1 cellular context compared by ENCODE assay signal in genomic region chr6:108165714-108166663, GRCh38.
TF ChIP-seq lines count a peak whose summit lies in the region.

TSS of gene NR2E1 (plus strand) at chr6:108166022. CDS start at chr6:108166766, 744 bp downstream.

TF ChIP-seq in HEK293, 187 proteins besides CTCF, POLR2A, EP300 and RAD21 (continued from another document and continues in another):
- no peak for TF ChIP-seq ZNF830 (tag by site-specific recombination; IDR thresholded peaks at IDR 0.05; ENCODE audit: low read depth)
- TF ChIP-seq ZBTB44 (tag by site-specific recombination; IDR thresholded peaks at IDR 0.05): no peak
- TF ChIP-seq IKZF3 (tag by site-specific recombination; IDR thresholded peaks at IDR 0.05): peak; percentile 81
- no peak for TF ChIP-seq ZNF585B (tag by site-specific recombination; IDR thresholded peaks at IDR 0.05)
- TF ChIP-seq ZNF121 (tag by site-specific recombination; IDR thresholded peaks at IDR 0.05): no peak
- TF ChIP-seq ZBTB48 (tag by site-specific recombination; IDR thresholded peaks at IDR 0.05): 0 out of 2 replicates have a peak, but pooled peaks have one; percentile 25
- TF ChIP-seq ZNF621 (tag by site-specific recombination; IDR thresholded peaks at IDR 0.05): no peak
- TF ChIP-seq WT1 (tag by site-specific recombination; IDR thresholded peaks at IDR 0.05): peak; percentile 77
- no peak for TF ChIP-seq ZNF670 (tag by site-specific recombination; IDR thresholded peaks at IDR 0.05; ENCODE audit: low read depth)
- TF ChIP-seq, protein P1, sequence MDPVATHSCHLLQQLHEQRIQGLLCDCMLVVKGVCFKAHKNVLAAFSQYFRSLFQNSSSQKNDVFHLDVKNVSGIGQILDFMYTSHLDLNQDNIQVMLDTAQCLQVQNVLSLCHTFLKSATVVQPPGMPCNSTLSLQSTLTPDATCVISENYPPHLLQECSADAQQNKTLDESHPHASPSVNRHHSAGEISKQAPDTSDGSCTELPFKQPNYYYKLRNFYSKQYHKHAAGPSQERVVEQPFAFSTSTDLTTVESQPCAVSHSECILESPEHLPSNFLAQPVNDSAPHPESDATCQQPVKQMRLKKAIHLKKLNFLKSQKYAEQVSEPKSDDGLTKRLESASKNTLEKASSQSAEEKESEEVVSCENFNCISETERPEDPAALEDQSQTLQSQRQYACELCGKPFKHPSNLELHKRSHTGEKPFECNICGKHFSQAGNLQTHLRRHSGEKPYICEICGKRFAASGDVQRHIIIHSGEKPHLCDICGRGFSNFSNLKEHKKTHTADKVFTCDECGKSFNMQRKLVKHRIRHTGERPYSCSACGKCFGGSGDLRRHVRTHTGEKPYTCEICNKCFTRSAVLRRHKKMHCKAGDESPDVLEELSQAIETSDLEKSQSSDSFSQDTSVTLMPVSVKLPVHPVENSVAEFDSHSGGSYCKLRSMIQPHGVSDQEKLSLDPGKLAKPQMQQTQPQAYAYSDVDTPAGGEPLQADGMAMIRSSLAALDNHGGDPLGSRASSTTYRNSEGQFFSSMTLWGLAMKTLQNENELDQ (tag by site-specific recombination; IDR thresholded peaks at IDR 0.05; ENCODE audit: low read depth): no peak
- TF ChIP-seq ZNF146 (tag by site-specific recombination; IDR thresholded peaks at IDR 0.05): no peak
- TF ChIP-seq ZNF366 (tag by site-specific recombination; conservative IDR thresholded peaks at IDR 0.05): peak; percentile 92
- TF ChIP-seq KLF16 (tag by site-specific recombination; IDR thresholded peaks at IDR 0.05): peak; percentile 46; the same call in 1 of the 2 replicates
- no peak for TF ChIP-seq ZNF223 (tag by site-specific recombination; IDR thresholded peaks at IDR 0.05)
- peak; percentile 22; the same call in 1 of the 2 replicates for TF ChIP-seq KLF1 (tag by site-specific recombination; IDR thresholded peaks at IDR 0.05)
- TF ChIP-seq, protein P2, sequence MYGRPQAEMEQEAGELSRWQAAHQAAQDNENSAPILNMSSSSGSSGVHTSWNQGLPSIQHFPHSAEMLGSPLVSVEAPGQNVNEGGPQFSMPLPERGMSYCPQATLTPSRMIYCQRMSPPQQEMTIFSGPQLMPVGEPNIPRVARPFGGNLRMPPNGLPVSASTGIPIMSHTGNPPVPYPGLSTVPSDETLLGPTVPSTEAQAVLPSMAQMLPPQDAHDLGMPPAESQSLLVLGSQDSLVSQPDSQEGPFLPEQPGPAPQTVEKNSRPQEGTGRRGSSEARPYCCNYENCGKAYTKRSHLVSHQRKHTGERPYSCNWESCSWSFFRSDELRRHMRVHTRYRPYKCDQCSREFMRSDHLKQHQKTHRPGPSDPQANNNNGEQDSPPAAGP (tag by site-specific recombination; IDR thresholded peaks at IDR 0.05): no peak
- TF ChIP-seq, protein P3, sequence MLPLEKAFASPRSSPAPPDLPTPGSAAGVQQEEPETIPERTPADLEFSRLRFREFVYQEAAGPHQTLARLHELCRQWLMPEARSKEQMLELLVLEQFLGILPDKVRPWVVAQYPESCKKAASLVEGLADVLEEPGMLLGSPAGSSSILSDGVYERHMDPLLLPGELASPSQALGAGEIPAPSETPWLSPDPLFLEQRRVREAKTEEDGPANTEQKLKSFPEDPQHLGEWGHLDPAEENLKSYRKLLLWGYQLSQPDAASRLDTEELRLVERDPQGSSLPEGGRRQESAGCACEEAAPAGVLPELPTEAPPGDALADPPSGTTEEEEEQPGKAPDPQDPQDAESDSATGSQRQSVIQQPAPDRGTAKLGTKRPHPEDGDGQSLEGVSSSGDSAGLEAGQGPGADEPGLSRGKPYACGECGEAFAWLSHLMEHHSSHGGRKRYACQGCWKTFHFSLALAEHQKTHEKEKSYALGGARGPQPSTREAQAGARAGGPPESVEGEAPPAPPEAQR (tag by site-specific recombination; IDR thresholded peaks at IDR 0.05): no peak
- 0 out of 2 replicates have a peak, but pooled peaks have one; percentile 64 for TF ChIP-seq ZFP37 (tag by site-specific recombination; IDR thresholded peaks at IDR 0.05)
- TF ChIP-seq GFI1B (tag by site-specific recombination; IDR thresholded peaks at IDR 0.05): no peak
- TF ChIP-seq ZNF211 (tag by site-specific recombination; IDR thresholded peaks at IDR 0.05; ENCODE audit: low read depth): no peak
- peak; percentile 86 for TF ChIP-seq ZNF76 (tag by site-specific recombination; IDR thresholded peaks at IDR 0.05; ENCODE audit: borderline replicate concordance, low read depth)
- no peak for TF ChIP-seq TCF7L2 (IDR thresholded peaks at IDR 0.05; ENCODE audit: borderline replicate concordance, low read depth, low read length)
- TF ChIP-seq, protein P4, sequence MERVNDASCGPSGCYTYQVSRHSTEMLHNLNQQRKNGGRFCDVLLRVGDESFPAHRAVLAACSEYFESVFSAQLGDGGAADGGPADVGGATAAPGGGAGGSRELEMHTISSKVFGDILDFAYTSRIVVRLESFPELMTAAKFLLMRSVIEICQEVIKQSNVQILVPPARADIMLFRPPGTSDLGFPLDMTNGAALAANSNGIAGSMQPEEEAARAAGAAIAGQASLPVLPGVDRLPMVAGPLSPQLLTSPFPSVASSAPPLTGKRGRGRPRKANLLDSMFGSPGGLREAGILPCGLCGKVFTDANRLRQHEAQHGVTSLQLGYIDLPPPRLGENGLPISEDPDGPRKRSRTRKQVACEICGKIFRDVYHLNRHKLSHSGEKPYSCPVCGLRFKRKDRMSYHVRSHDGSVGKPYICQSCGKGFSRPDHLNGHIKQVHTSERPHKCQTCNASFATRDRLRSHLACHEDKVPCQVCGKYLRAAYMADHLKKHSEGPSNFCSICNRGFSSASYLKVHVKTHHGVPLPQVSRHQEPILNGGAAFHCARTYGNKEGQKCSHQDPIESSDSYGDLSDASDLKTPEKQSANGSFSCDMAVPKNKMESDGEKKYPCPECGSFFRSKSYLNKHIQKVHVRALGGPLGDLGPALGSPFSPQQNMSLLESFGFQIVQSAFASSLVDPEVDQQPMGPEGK (tag by site-specific recombination; IDR thresholded peaks at IDR 0.05): peak; percentile 95
- no peak for TF ChIP-seq ZNF433 (tag by site-specific recombination; IDR thresholded peaks at IDR 0.05; ENCODE audit: low read depth)
- no peak for TF ChIP-seq OVOL3 (tag by site-specific recombination; IDR thresholded peaks at IDR 0.05)
- TF ChIP-seq, protein P5, sequence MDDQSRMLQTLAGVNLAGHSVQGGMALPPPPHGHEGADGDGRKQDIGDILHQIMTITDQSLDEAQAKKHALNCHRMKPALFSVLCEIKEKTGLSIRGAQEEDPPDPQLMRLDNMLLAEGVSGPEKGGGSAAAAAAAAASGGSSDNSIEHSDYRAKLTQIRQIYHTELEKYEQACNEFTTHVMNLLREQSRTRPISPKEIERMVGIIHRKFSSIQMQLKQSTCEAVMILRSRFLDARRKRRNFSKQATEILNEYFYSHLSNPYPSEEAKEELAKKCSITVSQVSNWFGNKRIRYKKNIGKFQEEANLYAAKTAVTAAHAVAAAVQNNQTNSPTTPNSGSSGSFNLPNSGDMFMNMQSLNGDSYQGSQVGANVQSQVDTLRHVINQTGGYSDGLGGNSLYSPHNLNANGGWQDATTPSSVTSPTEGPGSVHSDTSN (CRISPR knock-in tag; IDR thresholded peaks at IDR 0.05): peak; percentile 63; the same call in 1 of the 2 replicates
- TF ChIP-seq ZNF354C (tag by site-specific recombination; IDR thresholded peaks at IDR 0.05; ENCODE audit: borderline replicate concordance, low read depth): no peak
- TF ChIP-seq, protein P6, sequence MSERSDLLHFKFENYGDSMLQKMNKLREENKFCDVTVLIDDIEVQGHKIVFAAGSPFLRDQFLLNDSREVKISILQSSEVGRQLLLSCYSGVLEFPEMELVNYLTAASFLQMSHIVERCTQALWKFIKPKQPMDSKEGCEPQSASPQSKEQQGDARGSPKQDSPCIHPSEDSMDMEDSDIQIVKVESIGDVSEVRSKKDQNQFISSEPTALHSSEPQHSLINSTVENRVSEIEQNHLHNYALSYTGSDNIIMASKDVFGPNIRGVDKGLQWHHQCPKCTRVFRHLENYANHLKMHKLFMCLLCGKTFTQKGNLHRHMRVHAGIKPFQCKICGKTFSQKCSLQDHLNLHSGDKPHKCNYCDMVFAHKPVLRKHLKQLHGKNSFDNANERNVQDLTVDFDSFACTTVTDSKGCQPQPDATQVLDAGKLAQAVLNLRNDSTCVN (tag by site-specific recombination; optimal IDR thresholded peaks at IDR 0.05): peak; percentile 26
- TF ChIP-seq ZNF341 (tag by site-specific recombination; IDR thresholded peaks at IDR 0.05; ENCODE audit: low read depth): peak; percentile 58
- TF ChIP-seq ZNF677 (tag by site-specific recombination; IDR thresholded peaks at IDR 0.05): no peak
- TF ChIP-seq ZNF692 (tag by site-specific recombination; IDR thresholded peaks at IDR 0.05): 0 out of 2 replicates have a peak, but pooled peaks have one; percentile 57
- TF ChIP-seq ZNF530 (tag by site-specific recombination; IDR thresholded peaks at IDR 0.05; ENCODE audit: low read depth): no peak
- TF ChIP-seq, protein P7, sequence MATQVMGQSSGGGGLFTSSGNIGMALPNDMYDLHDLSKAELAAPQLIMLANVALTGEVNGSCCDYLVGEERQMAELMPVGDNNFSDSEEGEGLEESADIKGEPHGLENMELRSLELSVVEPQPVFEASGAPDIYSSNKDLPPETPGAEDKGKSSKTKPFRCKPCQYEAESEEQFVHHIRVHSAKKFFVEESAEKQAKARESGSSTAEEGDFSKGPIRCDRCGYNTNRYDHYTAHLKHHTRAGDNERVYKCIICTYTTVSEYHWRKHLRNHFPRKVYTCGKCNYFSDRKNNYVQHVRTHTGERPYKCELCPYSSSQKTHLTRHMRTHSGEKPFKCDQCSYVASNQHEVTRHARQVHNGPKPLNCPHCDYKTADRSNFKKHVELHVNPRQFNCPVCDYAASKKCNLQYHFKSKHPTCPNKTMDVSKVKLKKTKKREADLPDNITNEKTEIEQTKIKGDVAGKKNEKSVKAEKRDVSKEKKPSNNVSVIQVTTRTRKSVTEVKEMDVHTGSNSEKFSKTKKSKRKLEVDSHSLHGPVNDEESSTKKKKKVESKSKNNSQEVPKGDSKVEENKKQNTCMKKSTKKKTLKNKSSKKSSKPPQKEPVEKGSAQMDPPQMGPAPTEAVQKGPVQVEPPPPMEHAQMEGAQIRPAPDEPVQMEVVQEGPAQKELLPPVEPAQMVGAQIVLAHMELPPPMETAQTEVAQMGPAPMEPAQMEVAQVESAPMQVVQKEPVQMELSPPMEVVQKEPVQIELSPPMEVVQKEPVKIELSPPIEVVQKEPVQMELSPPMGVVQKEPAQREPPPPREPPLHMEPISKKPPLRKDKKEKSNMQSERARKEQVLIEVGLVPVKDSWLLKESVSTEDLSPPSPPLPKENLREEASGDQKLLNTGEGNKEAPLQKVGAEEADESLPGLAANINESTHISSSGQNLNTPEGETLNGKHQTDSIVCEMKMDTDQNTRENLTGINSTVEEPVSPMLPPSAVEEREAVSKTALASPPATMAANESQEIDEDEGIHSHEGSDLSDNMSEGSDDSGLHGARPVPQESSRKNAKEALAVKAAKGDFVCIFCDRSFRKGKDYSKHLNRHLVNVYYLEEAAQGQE (tag by site-specific recombination; IDR thresholded peaks at IDR 0.05): no peak
- TF ChIP-seq EGR2 (tag by site-specific recombination; IDR thresholded peaks at IDR 0.05; ENCODE audit: low read depth): no peak
- TF ChIP-seq ZNF629 (tag by site-specific recombination; IDR thresholded peaks at IDR 0.05): peak; percentile 91
- TF ChIP-seq ZBTB8A (tag by site-specific recombination; IDR thresholded peaks at IDR 0.05): peak; percentile 52; the same call in 1 of the 2 replicates
- peak; percentile 35; the same call in 1 of the 2 replicates for TF ChIP-seq PRDM1 (tag by site-specific recombination; IDR thresholded peaks at IDR 0.05)
- TF ChIP-seq ZNF560 (tag by site-specific recombination; IDR thresholded peaks at IDR 0.05; ENCODE audit: borderline replicate concordance): no peak
- no peak for TF ChIP-seq ZNF140 (tag by site-specific recombination; IDR thresholded peaks at IDR 0.05)
- TF ChIP-seq RBAK (tag by site-specific recombination; IDR thresholded peaks at IDR 0.05): no peak
- TF ChIP-seq, protein P8, sequence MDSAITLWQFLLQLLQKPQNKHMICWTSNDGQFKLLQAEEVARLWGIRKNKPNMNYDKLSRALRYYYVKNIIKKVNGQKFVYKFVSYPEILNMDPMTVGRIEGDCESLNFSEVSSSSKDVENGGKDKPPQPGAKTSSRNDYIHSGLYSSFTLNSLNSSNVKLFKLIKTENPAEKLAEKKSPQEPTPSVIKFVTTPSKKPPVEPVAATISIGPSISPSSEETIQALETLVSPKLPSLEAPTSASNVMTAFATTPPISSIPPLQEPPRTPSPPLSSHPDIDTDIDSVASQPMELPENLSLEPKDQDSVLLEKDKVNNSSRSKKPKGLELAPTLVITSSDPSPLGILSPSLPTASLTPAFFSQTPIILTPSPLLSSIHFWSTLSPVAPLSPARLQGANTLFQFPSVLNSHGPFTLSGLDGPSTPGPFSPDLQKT (IDR thresholded peaks at IDR 0.05; ENCODE audit: borderline replicate concordance, low read depth, low read length): no peak
- TF ChIP-seq, protein P9, sequence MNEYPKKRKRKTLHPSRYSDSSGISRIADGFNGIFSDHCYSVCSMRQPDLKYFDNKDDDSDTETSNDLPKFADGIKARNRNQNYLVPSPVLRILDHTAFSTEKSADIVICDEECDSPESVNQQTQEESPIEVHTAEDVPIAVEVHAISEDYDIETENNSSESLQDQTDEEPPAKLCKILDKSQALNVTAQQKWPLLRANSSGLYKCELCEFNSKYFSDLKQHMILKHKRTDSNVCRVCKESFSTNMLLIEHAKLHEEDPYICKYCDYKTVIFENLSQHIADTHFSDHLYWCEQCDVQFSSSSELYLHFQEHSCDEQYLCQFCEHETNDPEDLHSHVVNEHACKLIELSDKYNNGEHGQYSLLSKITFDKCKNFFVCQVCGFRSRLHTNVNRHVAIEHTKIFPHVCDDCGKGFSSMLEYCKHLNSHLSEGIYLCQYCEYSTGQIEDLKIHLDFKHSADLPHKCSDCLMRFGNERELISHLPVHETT (tag by site-specific recombination; IDR thresholded peaks at IDR 0.05): no peak; the same call in 1 of the 2 replicates
- TF ChIP-seq ZNF155 (tag by site-specific recombination; IDR thresholded peaks at IDR 0.05): no peak
- peak; percentile 87 for TF ChIP-seq GLIS2 (tag by site-specific recombination; IDR thresholded peaks at IDR 0.05)
- peak; percentile 54; the same call in 1 of the 2 replicates for TF ChIP-seq KLF8 (tag by site-specific recombination; IDR thresholded peaks at IDR 0.05)
